In genomic region chr15:31216210-31216911, GRCh38 we compare ENCODE assay signal across 1 cellular context.
TF ChIP-seq lines count a peak whose summit lies in the region.

No MANE protein-coding gene starts in this region.

TF ChIP-seq in HepG2, 621 proteins besides CTCF, POLR2A, EP300 and RAD21 (continued from another document and continues in another):
- TF ChIP-seq SAFB2 (CRISPR knock-in tag; IDR thresholded peaks at IDR 0.05; ENCODE audit: borderline replicate concordance, low read depth), result no peak
- no peak for TF ChIP-seq NFIC (IDR thresholded peaks at IDR 0.05; ENCODE audit: low read length)
- no peak for TF ChIP-seq KLF11 (CRISPR knock-in tag; IDR thresholded peaks at IDR 0.05)
- peak; percentile 41; the same call in 1 of the 2 replicates for TF ChIP-seq ARID4A (CRISPR knock-in tag; IDR thresholded peaks at IDR 0.05; ENCODE audit: borderline replicate concordance)
- no peak for TF ChIP-seq NFAT5 (CRISPR knock-in tag; IDR thresholded peaks at IDR 0.05)
- TF ChIP-seq CSRNP1 (CRISPR knock-in tag; IDR thresholded peaks at IDR 0.05), result no peak
- no peak for TF ChIP-seq ZNF781 (CRISPR knock-in tag; IDR thresholded peaks at IDR 0.05; ENCODE audit: borderline replicate concordance, not compliant biosample characterization)
- TF ChIP-seq RXRA (CRISPR knock-in tag; IDR thresholded peaks at IDR 0.05), result peak; percentile 60; the same call in 1 of the 2 replicates
- peak; percentile 33; the same call in 1 of the 2 replicates for TF ChIP-seq ZSCAN31 (CRISPR knock-in tag; IDR thresholded peaks at IDR 0.05; ENCODE audit: low read depth)
- no peak for TF ChIP-seq ZNF354B (CRISPR knock-in tag; IDR thresholded peaks at IDR 0.05)
- TF ChIP-seq MBD4 (IDR thresholded peaks at IDR 0.05; ENCODE audit: borderline replicate concordance, low read length), result no peak
- TF ChIP-seq ZNF713 (CRISPR knock-in tag; IDR thresholded peaks at IDR 0.05), result no peak
- TF ChIP-seq FLYWCH1 (CRISPR knock-in tag; IDR thresholded peaks at IDR 0.05), result no peak
- 0 out of 2 replicates have a peak, but pooled peaks have one; percentile 90 for TF ChIP-seq ZNF672 (CRISPR knock-in tag; IDR thresholded peaks at IDR 0.05)
- TF ChIP-seq RBM22 (optimal IDR thresholded peaks at IDR 0.05; ENCODE audit: low read length), result no peak
- TF ChIP-seq GATAD2A (CRISPR knock-in tag; IDR thresholded peaks at IDR 0.05), result peak; percentile 41; the same call in 1 of the 2 replicates
- no peak for TF ChIP-seq ZKSCAN1 (IDR thresholded peaks at IDR 0.05; ENCODE audit: low read length)
- no peak; the same call in 1 of the 2 replicates for TF ChIP-seq MAX (IDR thresholded peaks at IDR 0.05)
- TF ChIP-seq ZNF382 (CRISPR knock-in tag; IDR thresholded peaks at IDR 0.05; ENCODE audit: borderline replicate concordance), result no peak
- TF ChIP-seq ZNF180 (CRISPR knock-in tag; IDR thresholded peaks at IDR 0.05; ENCODE audit: borderline replicate concordance, low read depth), result peak; percentile 35; the same call in 1 of the 2 replicates
- TF ChIP-seq TCF7L2 (IDR thresholded peaks at IDR 0.05; ENCODE audit: low read depth, low read length), result no peak
- TF ChIP-seq ZNF335 (CRISPR knock-in tag; IDR thresholded peaks at IDR 0.05), result no peak
- TF ChIP-seq UBTF (CRISPR knock-in tag; IDR thresholded peaks at IDR 0.05), result peak; percentile 82
- TF ChIP-seq SRF (IDR thresholded peaks at IDR 0.05; ENCODE audit: low read depth, low read length), result no peak
- TF ChIP-seq SMAD3 (CRISPR knock-in tag; IDR thresholded peaks at IDR 0.05), result no peak
- TF ChIP-seq ZNF850 (CRISPR knock-in tag; conservative IDR thresholded peaks at IDR 0.05), result no peak
- no peak for TF ChIP-seq ZNF558 (CRISPR knock-in tag; IDR thresholded peaks at IDR 0.05; ENCODE audit: borderline replicate concordance)
- TF ChIP-seq NR3C1 (CRISPR knock-in tag; IDR thresholded peaks at IDR 0.05), result no peak
- no peak for TF ChIP-seq ZNF563 (CRISPR knock-in tag; IDR thresholded peaks at IDR 0.05)
- TF ChIP-seq ATAD3A (CRISPR knock-in tag; IDR thresholded peaks at IDR 0.05), result no peak
- TF ChIP-seq ZHX1 (CRISPR knock-in tag; IDR thresholded peaks at IDR 0.05; ENCODE audit: low read depth), result no peak
- 0 out of 2 replicates have a peak, but pooled peaks have one; percentile 41 for TF ChIP-seq RERE (CRISPR knock-in tag; IDR thresholded peaks at IDR 0.05; ENCODE audit: low read depth)
- TF ChIP-seq SMAD1 (CRISPR knock-in tag; IDR thresholded peaks at IDR 0.05; ENCODE audit: borderline replicate concordance, low read depth), result no peak
- TF ChIP-seq HNF1B (CRISPR knock-in tag; IDR thresholded peaks at IDR 0.05), result no peak
